In genomic region chr21:44582980-44583799, GRCh38 we compare ENCODE assay signal across 2 cellular contexts.
TF ChIP-seq lines count a peak whose summit lies in the region.

No MANE protein-coding gene starts in this region.

TF ChIP-seq in HEK293, 187 proteins besides CTCF, POLR2A, EP300 and RAD21:
- TF ChIP-seq GLIS1 (tag by site-specific recombination; IDR thresholded peaks at IDR 0.05): peak; percentile 74
- peak; percentile 91 for TF ChIP-seq SP7 (tag by site-specific recombination; IDR thresholded peaks at IDR 0.05)
- TF ChIP-seq ZSCAN4 (tag by site-specific recombination; IDR thresholded peaks at IDR 0.05): 0 out of 2 replicates have a peak, but pooled peaks have one; percentile 18
- no peak for TF ChIP-seq ZBTB8A (tag by site-specific recombination; IDR thresholded peaks at IDR 0.05)
- peak; percentile 48 for TF ChIP-seq WT1 (tag by site-specific recombination; IDR thresholded peaks at IDR 0.05)

TF ChIP-seq in K562, 482 proteins besides CTCF, POLR2A, EP300 and RAD21:
- no peak for TF ChIP-seq EP400 (IDR thresholded peaks at IDR 0.05)
- no peak for TF ChIP-seq ZNF121 (CRISPR knock-in tag; conservative IDR thresholded peaks at IDR 0.05)
- TF ChIP-seq ZNF512 (tag; IDR thresholded peaks at IDR 0.05): peak; percentile 45; the same call in 1 of the 2 replicates
- TF ChIP-seq BHLHE40 (IDR thresholded peaks at IDR 0.05; ENCODE audit: low read length): peak; percentile 31; the same call in 1 of the 2 replicates
